ENCODE assay signal across 10 cellular contexts in the genomic region with DNA sequence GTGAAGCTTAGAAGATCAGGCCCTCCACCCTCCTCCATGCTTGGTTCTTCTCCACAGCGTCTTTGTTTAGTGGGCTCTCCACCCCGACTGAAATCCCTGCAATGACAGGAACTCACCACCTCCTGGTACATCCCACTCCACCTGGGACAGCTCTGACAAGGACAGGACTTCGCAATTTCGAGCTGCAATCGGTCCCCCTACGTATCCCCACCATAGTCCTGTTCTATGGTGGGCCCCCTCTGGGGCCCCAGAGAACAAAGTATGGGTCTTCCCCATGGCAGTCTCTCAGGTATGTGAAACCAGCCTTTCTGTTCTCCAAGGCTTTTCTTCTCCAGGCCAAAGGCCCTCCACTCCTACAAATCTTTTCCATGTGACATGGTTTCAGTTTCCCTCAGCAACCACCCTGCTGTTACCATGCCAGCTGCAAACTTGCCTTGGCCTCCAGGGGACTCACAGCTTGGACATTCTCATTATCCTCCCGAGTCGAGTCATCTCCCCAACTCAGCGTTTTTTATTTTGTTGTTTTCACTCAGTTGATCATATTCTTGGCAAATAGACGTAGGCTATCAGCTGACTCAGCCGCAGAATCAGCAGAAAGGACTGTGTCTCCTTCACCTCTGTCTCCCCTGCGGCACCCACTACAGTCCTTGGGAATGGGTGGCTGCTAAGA.
DNase-seq lines count a peak whose midpoint lies in the region; ATAC-seq and TF ChIP-seq lines count a peak whose summit lies in the region.
"Had no signal": no experiment of that assay in that cellular context is flagged by ENCODE, and none has a peak within 500 bp of the region (broad histone marks: within the 10 kb centered on the region; RNA-seq: fewer than 3 reads in every experiment).

No MANE protein-coding gene starts in this region.

- DNase-seq in GM23248 = peak; percentile 80
- DNase-seq in RKO (ENCODE audit: low spot score) = peak; percentile 16
- DNase-seq in fibroblast of the conjunctiva (ENCODE audit: low read depth) = peak; percentile 30
- peak; percentile 95 for DNase-seq in retinal pigment epithelial cell (ENCODE audit: low read depth)
- no peak for DNase-seq in UCSD-AML1 (lab: John Stamatoyannopoulos, UW; ENCODE audit: unreplicated experiment)
- DNase-seq: activated T-cell treated with anti-CD3 and anti-CD28 coated beads, Interleukin-2, amount 50 U/mL, for 48 hours; NCI-H187 treated with DMSO at 0.1 percent for 48 hours had no signal

- H4K20me1 ChIP-seq in GM23248 (ENCODE audit: insufficient read depth) = no peaks in the 10 kb centered on the region

- peaks cover 35% of the 10 kb centered on the region for H3K27me3 ChIP-seq in GM23248 (replicated peaks; ENCODE audit: insufficient read depth)

- H3K27ac ChIP-seq in GM23248 = no peak overlapping the region

- TF ChIP-seq CTCF in retinal pigment epithelial cell (conservative IDR thresholded peaks at IDR 0.05; ENCODE audit: low read depth, low read length) = peak; percentile 41

- ATAC-seq in HG03565 (IDR thresholded peaks at IDR 0.05; ENCODE audit: unreplicated experiment) (no peak), HG02973 (IDR thresholded peaks at IDR 0.05; ENCODE audit: unreplicated experiment) (no peak), GM19395 (IDR thresholded peaks at IDR 0.05; ENCODE audit: unreplicated experiment) (no peak)

- H3K9me3 ChIP-seq in GM23248 (ENCODE audit: low read depth) = no peaks in the 10 kb centered on the region

- H3K9ac ChIP-seq in GM23248 = no peak overlapping the region

- peak overlapping the region; percentile 44 for H3K4me2 ChIP-seq in GM23248 (ENCODE audit: unreplicated experiment)

- peaks cover 4% of the 10 kb centered on the region; the same call in 1 of the 2 replicates for H3K4me1 ChIP-seq in GM23248 (ENCODE audit: insufficient read depth)

- no peaks in the 10 kb centered on the region for H3K79me2 ChIP-seq in GM23248 (ENCODE audit: insufficient read depth)

- in situ Hi-C loops in GM23248 (cut with MboI) = no loop called here

- H3K36me3 ChIP-seq in GM23248 (ENCODE audit: low read depth) = no peaks in the 10 kb centered on the region

- H3K9me2 ChIP-seq in GM23248 (ENCODE audit: insufficient read depth) = no peaks in the 10 kb centered on the region

- H3K4me3 ChIP-seq in GM23248 (no peak overlapping the region), retinal pigment epithelial cell (ENCODE audit: low read length) (no peak overlapping the region)

- H2AFZ ChIP-seq in GM23248 = no peak overlapping the region

- 38% methylated on average over 12 of the region's 12 CpGs for WGBS in GM23248 (ENCODE audit: low coverage in 1 of 2, low lambda C conversion rate in 2 of 2, missing lambda C conversion rate in 2 of 2), 2 experiments

- no peaks in the 10 kb centered on the region for H3F3A ChIP-seq in GM23248 (ENCODE audit: insufficient read depth)
